ENCODE assay signal across 8 cellular contexts in the genomic region with DNA sequence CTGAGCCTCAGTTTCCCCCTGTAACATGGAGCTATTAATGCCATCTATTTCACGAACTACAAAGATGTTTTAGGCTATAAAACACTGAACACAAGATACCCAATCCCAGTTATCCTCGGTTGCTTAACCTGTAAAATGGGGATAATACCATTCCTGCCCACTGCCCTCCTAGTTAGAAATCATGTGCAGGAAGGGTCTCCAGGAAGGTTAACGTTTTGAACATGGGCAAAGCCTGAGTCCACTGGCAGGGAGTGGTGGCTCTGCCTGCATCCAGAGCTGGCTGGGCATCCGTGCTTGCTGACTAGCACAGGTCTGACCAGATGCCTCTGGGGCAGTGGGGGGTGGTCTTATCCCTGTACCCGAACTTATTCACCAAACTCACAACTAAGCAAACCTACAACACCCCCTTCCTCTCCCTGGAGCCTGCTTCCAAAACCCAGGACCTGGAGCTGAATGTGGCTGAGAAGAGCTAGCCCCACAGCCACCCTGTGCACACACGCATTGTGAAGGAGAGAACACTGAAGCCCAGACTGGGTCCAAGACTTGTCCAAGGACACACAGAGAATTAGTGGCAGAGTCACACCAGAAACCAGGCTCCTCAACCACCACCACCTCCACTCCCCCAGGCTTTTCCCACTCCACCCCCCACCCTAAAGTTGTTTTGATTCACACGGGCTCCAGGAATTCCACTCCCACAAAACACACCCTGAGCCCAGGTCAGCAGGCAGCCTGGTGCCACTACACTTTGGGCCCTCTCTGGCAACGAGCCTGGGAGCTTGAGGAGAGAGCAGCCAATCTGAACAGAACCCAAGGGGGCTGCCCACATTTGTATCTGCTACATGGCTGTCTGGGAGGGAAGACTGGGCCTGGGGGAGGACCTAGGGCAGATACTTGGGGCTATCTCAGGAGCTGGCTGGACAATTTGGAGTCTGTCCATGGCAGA. TPM values are rescaled to one million over a fixed set of nuclear protein-coding genes. Genes with fewer than 3 reads are reported as not detected.
DNase-seq lines count a peak whose midpoint lies in the region; ATAC-seq and TF ChIP-seq lines count a peak whose summit lies in the region.

No MANE protein-coding gene starts in this region.

- H4K20me1 ChIP-seq in OCI-LY3 (ENCODE audit: insufficient read depth, low read length), result peaks cover 18% of the 10 kb centered on the region

- peaks cover 1% of the 10 kb centered on the region for H3K36me3 Mint-ChIP-seq in activated CD4-positive, alpha-beta T cell treated with anti-CD3 and anti-CD28 coated beads, Interleukin-2, amount 10 ng/mL, durations not matched to agents 24 days and 14 days (ENCODE audit: low read depth)
- H3K36me3 Mint-ChIP-seq in endodermal cell (ENCODE audit: low read depth), result no peaks in the 10 kb centered on the region
- H3K36me3 Mint-ChIP-seq in stimulated activated naive B cell treated with anti-CD40 and anti-IgM and Interleukin-4, amounts not matched to agents 10 μg/mL and 1 μg/mL and 100 μg/mL, for 72 hours, result no peaks in the 10 kb centered on the region

- H3K4me2 ChIP-seq in OCI-LY3 (ENCODE audit: low read length), result peak overlapping the region; percentile 96

- H3K9me3 ChIP-seq in OCI-LY3 (ENCODE audit: insufficient read depth, low read length), result no peaks in the 10 kb centered on the region
- H3K9me3 ChIP-seq in endodermal cell (ENCODE audit: control insufficient read depth, low read length), result no peaks in the 10 kb centered on the region

- H3K27me3 ChIP-seq in OCI-LY3 (ENCODE audit: low read depth, low read length), result no peaks in the 10 kb centered on the region
- H3K27me3 ChIP-seq in endodermal cell (ENCODE audit: control insufficient read depth, insufficient read depth, low read length, poor library complexity, severe bottlenecking), result peaks cover 15% of the 10 kb centered on the region

- peaks cover 78% of the 10 kb centered on the region for H3K4me1 ChIP-seq in OCI-LY3 (ENCODE audit: low read length)
- peaks cover 6% of the 10 kb centered on the region for H3K4me1 ChIP-seq in endodermal cell (ENCODE audit: control insufficient read depth, insufficient read depth, low read length)

- H3K27ac ChIP-seq in OCI-LY3 (ENCODE audit: low read length) (no peak overlapping the region), endodermal cell (ENCODE audit: low read depth, low read length) (no peak overlapping the region)

- no peaks in the 10 kb centered on the region for H3K9me3 Mint-ChIP-seq in activated CD4-positive, alpha-beta T cell treated with anti-CD3 and anti-CD28 coated beads, Interleukin-2, amount 10 ng/mL, durations not matched to agents 24 days and 14 days
- no peaks in the 10 kb centered on the region for H3K9me3 Mint-ChIP-seq in endodermal cell
- H3K9me3 Mint-ChIP-seq in stimulated activated naive B cell treated with anti-CD40 and anti-IgM and Interleukin-4, amounts not matched to agents 10 μg/mL and 1 μg/mL and 100 μg/mL, for 72 hours, result no peaks in the 10 kb centered on the region

- ATAC-seq in stimulated activated naive B cell treated with anti-CD40 and anti-IgM and Interleukin-4, amounts not matched to agents 10 μg/mL and 1 μg/mL and 100 μg/mL, for 72 hours (replicated peaks), result no peak

- H3K4me3 ChIP-seq in OCI-LY3 (ENCODE audit: low read length) (peak overlapping the region; percentile 91), endodermal cell (ENCODE audit: low read length) (peak overlapping the region; percentile 79)

- H3K27me3 Mint-ChIP-seq in activated CD4-positive, alpha-beta T cell treated with anti-CD3 and anti-CD28 coated beads, Interleukin-2, amount 10 ng/mL, durations not matched to agents 24 days and 14 days, result no peaks in the 10 kb centered on the region
- H3K27me3 Mint-ChIP-seq in endodermal cell (ENCODE audit: insufficient read depth), result peaks cover 46% of the 10 kb centered on the region
- H3K27me3 Mint-ChIP-seq in stimulated activated naive B cell treated with anti-CD40 and anti-IgM and Interleukin-4, amounts not matched to agents 10 μg/mL and 1 μg/mL and 100 μg/mL, for 72 hours, result peaks cover 0 to 7% of the 10 kb centered on the region in 2 donors

- H3K4me1 Mint-ChIP-seq in activated CD4-positive, alpha-beta T cell treated with anti-CD3 and anti-CD28 coated beads, Interleukin-2, amount 10 ng/mL, durations not matched to agents 24 days and 14 days, result peaks cover 71% of the 10 kb centered on the region
- peaks cover 5% of the 10 kb centered on the region for H3K4me1 Mint-ChIP-seq in endodermal cell
- H3K4me1 Mint-ChIP-seq in stimulated activated naive B cell treated with anti-CD40 and anti-IgM and Interleukin-4, amounts not matched to agents 10 μg/mL and 1 μg/mL and 100 μg/mL, for 72 hours, result peaks cover 60 to 82% of the 10 kb centered on the region in 2 donors

- WGBS in endodermal cell (ENCODE audit: insufficient coverage in 1 of 2, insufficient read length in 1 of 2), 2 experiments, result 81 to 86% methylated on average over 6 to 8 of the region's 8 CpGs

- TF ChIP-seq CTCF in OCI-LY3 (IDR thresholded peaks at IDR 0.05; ENCODE audit: low read depth, low read length), result no peak
- no peak for TF ChIP-seq CTCF in endodermal cell (conservative IDR thresholded peaks at IDR 0.05)

- H3K79me2 ChIP-seq in OCI-LY3 (ENCODE audit: low read length), result peaks cover 29% of the 10 kb centered on the region

- intact Hi-C loops in activated CD4-positive, alpha-beta T cell treated with anti-CD3 and anti-CD28 coated beads, Interleukin-2, amount 10 ng/mL, durations not matched to agents 24 days and 14 days (cut with micrococcal nuclease), result loop anchor here (5.0 to 10.0 kb wide), 4 partner anchors 47 to 425 kb away; a partner anchor contains a TSS

- H3K9ac ChIP-seq in OCI-LY3 (ENCODE audit: low read length) (peak overlapping the region; percentile 95), endodermal cell (ENCODE audit: extremely low read depth, low read length, poor library complexity, severe bottlenecking) (no peak overlapping the region)

- peak overlapping the region; percentile 87 for H3K4me3 Mint-ChIP-seq in activated CD4-positive, alpha-beta T cell treated with anti-CD3 and anti-CD28 coated beads, Interleukin-2, amount 10 ng/mL, durations not matched to agents 24 days and 14 days
- peak overlapping the region; percentile 63 for H3K4me3 Mint-ChIP-seq in endodermal cell
- H3K4me3 Mint-ChIP-seq in stimulated activated naive B cell treated with anti-CD40 and anti-IgM and Interleukin-4, amounts not matched to agents 10 μg/mL and 1 μg/mL and 100 μg/mL, for 72 hours, result peak overlapping the region; percentile 73 to 85

- H3K27ac Mint-ChIP-seq in activated CD4-positive, alpha-beta T cell treated with anti-CD3 and anti-CD28 coated beads, Interleukin-2, amount 10 ng/mL, durations not matched to agents 24 days and 14 days, result peak overlapping the region; percentile 86
- no peak overlapping the region for H3K27ac Mint-ChIP-seq in endodermal cell
- H3K27ac Mint-ChIP-seq in stimulated activated naive B cell treated with anti-CD40 and anti-IgM and Interleukin-4, amounts not matched to agents 10 μg/mL and 1 μg/mL and 100 μg/mL, for 72 hours, result peak overlapping the region; percentile 62

- H3K36me3 ChIP-seq in OCI-LY3 (replicated peaks; ENCODE audit: low read depth, low read length) (no peaks in the 10 kb centered on the region), endodermal cell (ENCODE audit: control insufficient read depth, insufficient read depth, low read length) (no peaks in the 10 kb centered on the region)

- DNase-seq in activated CD4-positive, alpha-beta T cell treated with anti-CD3 and anti-CD28 coated beads, Interleukin-2, amount 10 ng/mL, durations not matched to agents 24 days and 14 days, result peak; percentile 73
- DNase-seq in activated CD4-positive, alpha-beta T cell treated with anti-CD3 and anti-CD28 coated beads, Interleukin-2, amount 50 U/mL, for 1 hour, result no peak
- DNase-seq in endodermal cell (no peak), NOMO-1 treated with dmso at 0.1 percent for 144 hours (lab: John Stamatoyannopoulos, UW; ENCODE audit: unreplicated experiment) (no peak), DMS153 treated with DMSO at 0.1 percent for 48 hours (lab: John Stamatoyannopoulos, UW; ENCODE audit: unreplicated experiment) (no peak), amygdala (lab: John Stamatoyannopoulos, UW) (no peak)
- no peak for DNase-seq in stimulated activated naive B cell treated with anti-CD40 and anti-IgM and Interleukin-4, amounts not matched to agents 10 μg/mL and 1 μg/mL and 100 μg/mL, for 72 hours

- H2AFZ ChIP-seq in OCI-LY3 (ENCODE audit: low read depth, low read length), result no peak overlapping the region

RNA-seq across cellular contexts. Expression of a gene that starts 1.6 kb away (rescaled TPM):
- 30.4 and 33.7 TPM in 2 replicates for total RNA-seq in activated CD4-positive, alpha-beta T cell treated with anti-CD3 and anti-CD28 coated beads, Interleukin-2, amount 10 ng/mL, durations not matched to agents 24 days and 14 days
- total RNA-seq in endodermal cell, result 1 to 10 TPM; 7.3 to 9.8 TPM
- 7.4 TPM for polyA plus RNA-seq in endodermal cell (2013, experiment 1 of 2)
- polyA plus RNA-seq in endodermal cell (2013, experiment 2 of 2), result 7.7 TPM

RNA-seq across cellular contexts. Expression of a gene that starts 29.9 kb away (rescaled TPM):
- 21.2 and 23.5 TPM in 2 replicates for total RNA-seq in activated CD4-positive, alpha-beta T cell treated with anti-CD3 and anti-CD28 coated beads, Interleukin-2, amount 10 ng/mL, durations not matched to agents 24 days and 14 days
- total RNA-seq in endodermal cell, result 100 to 1,000 TPM; 281 to 338 TPM
- polyA plus RNA-seq in endodermal cell (2013, experiment 1 of 2), result 319 TPM
- 289 TPM for polyA plus RNA-seq in endodermal cell (2013, experiment 2 of 2)

RNA-seq across cellular contexts. Expression of a gene that starts 45.4 kb away (rescaled TPM):
- total RNA-seq in activated CD4-positive, alpha-beta T cell treated with anti-CD3 and anti-CD28 coated beads, Interleukin-2, amount 10 ng/mL, durations not matched to agents 24 days and 14 days, result 0.40 and 0.63 TPM in 2 replicates
- total RNA-seq in endodermal cell, result 10 to 100 TPM; 78.7 to 91.0 TPM
- polyA plus RNA-seq in endodermal cell (2013, experiment 1 of 2), result 63.5 TPM
- polyA plus RNA-seq in endodermal cell (2013, experiment 2 of 2), result 57.5 TPM

Comparison
In these comparisons a context has a peak if more than half of its experiments do, and no peak if none do; other contexts are left out.
1. RNA of a gene that starts 29.9 kb away (total RNA-seq): 281 to 338 TPM in endodermal cell; 21.2 to 23.5 TPM in activated CD4-positive, alpha-beta T cell treated with anti-CD3 and anti-CD28 coated beads, Interleukin-2, amount 10 ng/mL, durations not matched to agents 24 days and 14 days; every median in the first group is over 10 times any median in the second.
2. RNA of a gene that starts 45.4 kb away (total RNA-seq): 78.7 to 91.0 TPM in endodermal cell; 0.40 to 0.63 TPM in activated CD4-positive, alpha-beta T cell treated with anti-CD3 and anti-CD28 coated beads, Interleukin-2, amount 10 ng/mL, durations not matched to agents 24 days and 14 days; every median in the first group is over 10 times any median in the second.
3. Peak in every context shown above with its lines, with median percentiles within 50 percentile points of each other: H3K4me3 Mint-ChIP-seq.